ENCODE assay signal across 13 cellular contexts in genomic region chr14:68399971-68400370, GRCh38.
DNase-seq lines count a peak whose midpoint lies in the region; ATAC-seq and TF ChIP-seq lines count a peak whose summit lies in the region.
"Had no signal": no experiment of that assay in that cellular context is flagged by ENCODE, and none has a peak within 500 bp of the region (broad histone marks: within the 10 kb centered on the region; RNA-seq: fewer than 3 reads in every experiment).

No MANE protein-coding gene starts in this region.

- H3K36me3 ChIP-seq in DND-41 (ENCODE audit: insufficient read depth, low read length) (no peaks in the 10 kb centered on the region), OCI-LY7 (ENCODE audit: insufficient read depth, low read length) (no peaks in the 10 kb centered on the region), esophagus muscularis mucosa (no peaks in the 10 kb centered on the region), sigmoid colon (no peaks in the 10 kb centered on the region)

- TF ChIP-seq EP300 in esophagus muscularis mucosa (IDR thresholded peaks at IDR 0.05) (no peak), sigmoid colon (IDR thresholded peaks at IDR 0.05) (no peak)

- POLR2A ChIA-PET in OCI-LY7 (lab: Charles Lee): interaction anchor here (0.7 to 2.9 kb wide), 4 partner anchors 12 to 561 kb away, joined by 4 to 19 read pairs (median 5); no protein-coding TSS in a partner anchor

- H3K36me3 Mint-ChIP-seq in endothelial cell (ENCODE audit: low read depth, unreplicated experiment): no peaks in the 10 kb centered on the region

- DNase-seq in DND-41 (peak; percentile 25), OCI-LY7 (ENCODE audit: low spot score) (peak; percentile 65), esophagus muscularis mucosa (ENCODE audit: extremely low spot score) (no peak), sigmoid colon (no peak), endothelial cell (ENCODE audit: low spot score) (no peak), EL (no peak), anterior cingulate cortex (lab: John Stamatoyannopoulos, UW) (no peak), occipital lobe (lab: John Stamatoyannopoulos, UW) (no peak)
- DNase-seq: activated CD8-positive, alpha-beta T cell treated with anti-CD3 and anti-CD28 coated beads for 36 hours; Karpas-422; NCI-H1436; NCI-H2227 treated with DMSO at 0.1 percent for 48 hours had no signal

- TF ChIP-seq POLR2A in esophagus muscularis mucosa (IDR thresholded peaks at IDR 0.05; ENCODE audit: low read depth) (no peak), sigmoid colon (IDR thresholded peaks at IDR 0.05) (no peak)

- H3K4me2 ChIP-seq in DND-41 (ENCODE audit: insufficient read depth, low read length) (no peak overlapping the region), OCI-LY7 (ENCODE audit: low read length) (peak overlapping the region; percentile 33)

- no peak overlapping the region for H3K9ac ChIP-seq in DND-41 (ENCODE audit: low read depth, low read length)

- H3K4me3 Mint-ChIP-seq in endothelial cell (ENCODE audit: unreplicated experiment): no peak overlapping the region
- H3K4me3 Mint-ChIP-seq: activated CD8-positive, alpha-beta T cell treated with anti-CD3 and anti-CD28 coated beads for 36 hours had no signal

- TF ChIP-seq CTCF in DND-41 (IDR thresholded peaks at IDR 0.05; ENCODE audit: borderline replicate concordance, extremely low read depth, low read length, poor library complexity, severe bottlenecking): no peak
- TF ChIP-seq CTCF in OCI-LY7 (conservative IDR thresholded peaks at IDR 0.05; ENCODE audit: low read length): no peak
- no peak for TF ChIP-seq CTCF in esophagus muscularis mucosa (IDR thresholded peaks at IDR 0.05)
- TF ChIP-seq CTCF in sigmoid colon (IDR thresholded peaks at IDR 0.05): no peak
- no peak for TF ChIP-seq CTCF in endothelial cell (IDR thresholded peaks at IDR 0.05; ENCODE audit: unreplicated experiment)

- WGBS in esophagus muscularis mucosa: no CpG with 5 or more reads among the region's 2 CpGs
- WGBS in sigmoid colon, 2 donors: 68 to 97% methylated on average over 2 of the region's 2 CpGs

- H3K27ac ChIP-seq in DND-41 (ENCODE audit: low read length): no peak overlapping the region
- no peak overlapping the region for H3K27ac ChIP-seq in OCI-LY7 (ENCODE audit: low read depth, low read length, poor library complexity, severe bottlenecking)
- H3K27ac ChIP-seq in esophagus muscularis mucosa (replicated peaks in 1 of 4): peak overlapping the region in 3 of 4 donors; percentile 17 to 45 (median 33)
- peak overlapping the region in 3 of 4 donors; percentile 23 to 77 (median 74) for H3K27ac ChIP-seq in sigmoid colon
- H3K27ac ChIP-seq: SK-N-MC had no signal

- CTCF ChIA-PET in OCI-LY7 (lab: Charles Lee; ENCODE audit: unreplicated experiment): no interaction called here

- no peak overlapping the region for H2AFZ ChIP-seq in DND-41 (ENCODE audit: low read depth, low read length)
- peak overlapping the region; percentile 39 for H2AFZ ChIP-seq in OCI-LY7 (ENCODE audit: low read length)

- H3K9me3 ChIP-seq in DND-41 (ENCODE audit: insufficient read depth, low read length, severe bottlenecking) (no peaks in the 10 kb centered on the region), OCI-LY7 (ENCODE audit: low read length) (no peaks in the 10 kb centered on the region), esophagus muscularis mucosa (no peaks in the 10 kb centered on the region), sigmoid colon (no peaks in the 10 kb centered on the region)

- intact Hi-C loops in OCI-LY7 (cut with micrococcal nuclease; ENCODE audit: unreplicated experiment): no loop called here
- intact Hi-C loops in esophagus muscularis mucosa (cut with DNase I): loop anchor here (10.0 kb wide), 1 partner anchor 145 kb away; no protein-coding TSS in a partner anchor
- intact Hi-C loops in sigmoid colon (cut with DNase I): loop anchor here (5.0 to 10.0 kb wide), 3 partner anchors 42 to 382 kb away; no protein-coding TSS in a partner anchor

- H3K27me3 Mint-ChIP-seq in endothelial cell (ENCODE audit: unreplicated experiment): no peaks in the 10 kb centered on the region
- H3K27me3 Mint-ChIP-seq: activated CD8-positive, alpha-beta T cell treated with anti-CD3 and anti-CD28 coated beads for 36 hours had no signal

- H4K20me1 ChIP-seq in DND-41 (ENCODE audit: insufficient read depth, low read length): no peaks in the 10 kb centered on the region
- no peaks in the 10 kb centered on the region for H4K20me1 ChIP-seq in OCI-LY7 (ENCODE audit: insufficient read depth, low read length)

- H3K9me3 Mint-ChIP-seq in endothelial cell (ENCODE audit: unreplicated experiment): no peaks in the 10 kb centered on the region
- H3K9me3 Mint-ChIP-seq: activated CD8-positive, alpha-beta T cell treated with anti-CD3 and anti-CD28 coated beads for 36 hours had no signal

- no peaks in the 10 kb centered on the region for H3K79me2 ChIP-seq in DND-41 (ENCODE audit: insufficient read depth, low read length)
- H3K79me2 ChIP-seq in OCI-LY7 (ENCODE audit: insufficient read depth, low read depth, low read length): no peaks in the 10 kb centered on the region

- H3K4me1 ChIP-seq in DND-41 (ENCODE audit: insufficient read depth, low read length) (peaks cover 9% of the 10 kb centered on the region; the same call in 1 of the 2 replicates), OCI-LY7 (ENCODE audit: insufficient read depth, low read length, poor library complexity, severe bottlenecking) (peaks cover 55% of the 10 kb centered on the region), esophagus muscularis mucosa (peaks cover 50 to 94% (median 88%) of the 10 kb centered on the region in 4 donors), sigmoid colon (peaks cover 0 to 87% (median 56%) of the 10 kb centered on the region in 4 donors)

- peaks cover 19% of the 10 kb centered on the region for H3K4me1 Mint-ChIP-seq in endothelial cell (ENCODE audit: unreplicated experiment)

- H3K27me3 ChIP-seq in DND-41 (ENCODE audit: insufficient read depth, low read length, poor library complexity): no peaks in the 10 kb centered on the region
- no peaks in the 10 kb centered on the region for H3K27me3 ChIP-seq in esophagus muscularis mucosa
- H3K27me3 ChIP-seq in sigmoid colon: no peaks in the 10 kb centered on the region

- peak; percentile 73 for ATAC-seq in DND-41 (ENCODE audit: insufficient read depth, low read depth)
- ATAC-seq: activated CD8-positive, alpha-beta T cell treated with anti-CD3 and anti-CD28 coated beads for 36 hours had no signal

- H3K4me3 ChIP-seq in DND-41 (ENCODE audit: low read depth in 1 of 2, low read length in 2 of 2) (no peak overlapping the region), OCI-LY7 (ENCODE audit: low read depth, low read length, poor library complexity, severe bottlenecking) (no peak overlapping the region), esophagus muscularis mucosa (no peak overlapping the region), sigmoid colon (no peak overlapping the region)
- H3K4me3 ChIP-seq: SK-N-MC had no signal

- no peak overlapping the region for H3K27ac Mint-ChIP-seq in endothelial cell (ENCODE audit: unreplicated experiment)
- H3K27ac Mint-ChIP-seq: activated CD8-positive, alpha-beta T cell treated with anti-CD3 and anti-CD28 coated beads for 36 hours had no signal

- no peaks in the 10 kb centered on the region for H3K9me2 ChIP-seq in OCI-LY7 (ENCODE audit: insufficient read depth, low read length)

- BruUV-seq in OCI-LY7 (replicated peaks; lab: Mats Ljungman, UMichigan): no TSS peak

Comparison
In these comparisons a context has a peak if more than half of its experiments do, and no peak if none do; other contexts are left out.
1. DNase-seq: peak in DND-41 (single experiment) and OCI-LY7 (single experiment); none in esophagus muscularis mucosa (single experiment), sigmoid colon (single experiment), endothelial cell (single experiment), EL (single experiment), anterior cingulate cortex (0 of 58) and occipital lobe (single experiment).
2. H3K27ac ChIP-seq: peak in esophagus muscularis mucosa (3 of 4) and sigmoid colon (3 of 4); none in DND-41 (single experiment) and OCI-LY7 (single experiment).